Comparison of ENCODE assay signal across 8 cellular contexts in genomic region chr11:111878766-111879636, GRCh38. TPM values are rescaled to one million over a fixed set of nuclear protein-coding genes. Genes with fewer than 3 reads are reported as not detected.
A peak's percentile ranks its signal among the peaks of the same experiment; 100 is the strongest.
DNase-seq lines count a peak whose midpoint lies in the region; ATAC-seq and TF ChIP-seq lines count a peak whose summit lies in the region.

Gene CFAP68 (plus strand): TSS chr11:111879541. CDS start chr11:111879561, 20 bp downstream.
Gene FDXACB1 (minus strand): TSS chr11:111879165. CDS start chr11:111879132, 33 bp downstream.

- H3K27me3 Mint-ChIP-seq in endodermal cell (ENCODE audit: insufficient read depth), result peaks cover 4% of the 10 kb centered on the region

- peak within 1 kb of the TSS; percentile 96 for H3K4me3 ChIP-seq in endodermal cell (ENCODE audit: low read length)

- H3K36me3 Mint-ChIP-seq in endodermal cell (ENCODE audit: low read depth), result no peaks in the 10 kb centered on the region

- peak; percentile 90 for ATAC-seq in GM21381 (IDR thresholded peaks at IDR 0.05; ENCODE audit: unreplicated experiment)

- no peaks in the 10 kb centered on the region for H3K9me3 Mint-ChIP-seq in endodermal cell

- no peaks in the 10 kb centered on the region for H3K9me3 ChIP-seq in endodermal cell (ENCODE audit: control insufficient read depth, low read length)

- peaks cover 12% of the 10 kb centered on the region for H3K4me1 Mint-ChIP-seq in endodermal cell

- no peaks in the 10 kb centered on the region for H3K27me3 ChIP-seq in endodermal cell (ENCODE audit: control insufficient read depth, insufficient read depth, low read length, poor library complexity, severe bottlenecking)

- WGBS in endodermal cell (ENCODE audit: insufficient coverage in 1 of 2, insufficient read length in 1 of 2), 2 experiments, result 1% methylated on average over 20 to 58 of the region's 58 CpGs

- peak within 1 kb of the TSS; percentile 73 for H3K9ac ChIP-seq in endodermal cell (ENCODE audit: extremely low read depth, low read length, poor library complexity, severe bottlenecking)

- H3K27ac ChIP-seq in endodermal cell (ENCODE audit: low read depth, low read length), result peak within 1 kb of the TSS; percentile 97

- H3K27ac Mint-ChIP-seq in endodermal cell, result peak within 1 kb of the TSS; percentile 100

- DNase-seq in D341Med (ENCODE audit: low spot score) (peak; percentile 94), HUDEP-2 (lab: John Stamatoyannopoulos, UW; ENCODE audit: unreplicated experiment in 76 of 76) (peak in 75 of 76 experiments; percentile 53 to 99 (median 92)), NOMO-1 treated with dmso at 0.1 percent for 144 hours (lab: John Stamatoyannopoulos, UW; ENCODE audit: unreplicated experiment) (peak; percentile 98), endodermal cell (peak; percentile 99), mesenteric fat pad (ENCODE audit: low spot score) (peak; percentile 98)
- DNase-seq in activated CD8-positive, alpha-beta memory T cell treated with anti-CD3 and anti-CD28 coated beads, Interleukin-2, amount 50 U/mL, for 1 hour (ENCODE audit: extremely low read depth), result peak; percentile 97
- peak; percentile 74 for DNase-seq in stimulated activated CD8-positive, alpha-beta memory T cell treated with anti-CD3 and anti-CD28 coated beads, Interleukin-15, amount 100 ng/mL, for 24 hours (ENCODE audit: low read depth)

- peak; percentile 98 for TF ChIP-seq CTCF in endodermal cell (conservative IDR thresholded peaks at IDR 0.05)

- peak within 1 kb of the TSS; percentile 74 for H3K4me3 Mint-ChIP-seq in endodermal cell

- H3K4me1 ChIP-seq in endodermal cell (ENCODE audit: control insufficient read depth, insufficient read depth, low read length), result peaks cover 2% of the 10 kb centered on the region

- H3K36me3 ChIP-seq in endodermal cell (ENCODE audit: control insufficient read depth, insufficient read depth, low read length), result no peaks in the 10 kb centered on the region

RNA-seq across cellular contexts. Expression of gene CFAP68, which starts in this region (rescaled TPM):
- 10 to 100 TPM; 11.6 to 12.7 TPM for total RNA-seq in endodermal cell
- 38.3 TPM for polyA plus RNA-seq in endodermal cell (2013, experiment 1 of 2)
- polyA plus RNA-seq in endodermal cell (2013, experiment 2 of 2), result 30.1 TPM
- total RNA-seq in mesenteric fat pad, result 11.9 TPM

RNA-seq across cellular contexts. Expression of gene FDXACB1, which starts in this region (rescaled TPM):
- total RNA-seq in endodermal cell, result 1 to 10 TPM; 1.7 to 2.7 TPM
- 3.3 TPM for polyA plus RNA-seq in endodermal cell (2013, experiment 1 of 2)
- polyA plus RNA-seq in endodermal cell (2013, experiment 2 of 2), result 3.4 TPM
- 2.1 TPM for total RNA-seq in mesenteric fat pad

Comparison
In these comparisons a context has a peak if more than half of its experiments do, and no peak if none do; other contexts are left out.
1. Peak in every context shown above with its lines: DNase-seq, ATAC-seq, H3K4me3 ChIP-seq and H3K27ac ChIP-seq.